ENCODE assay signal across 8 cellular contexts in genomic region chr19:11142528-11143171, GRCh38. TPM values are rescaled to one million over a fixed set of nuclear protein-coding genes. Genes with fewer than 3 reads are reported as not detected.
DNase-seq lines count a peak whose midpoint lies in the region; ATAC-seq and TF ChIP-seq lines count a peak whose summit lies in the region.

No MANE protein-coding gene starts in this region.

- H3K4me1 ChIP-seq in BLaER1 = peaks cover 76% of the 10 kb centered on the region
- peaks cover 47% of the 10 kb centered on the region for H3K4me1 ChIP-seq in suprapubic skin

- no peak for TF ChIP-seq EP300 in suprapubic skin (IDR thresholded peaks at IDR 0.05)

- H3K27ac ChIP-seq in BLaER1 (peak overlapping the region; percentile 76), cingulate gyrus (ENCODE audit: low read depth, low read length) (peak overlapping the region; percentile 72), suprapubic skin (peak overlapping the region; percentile 91)

- TF ChIP-seq CTCF in suprapubic skin (IDR thresholded peaks at IDR 0.05) = no peak

- peak; percentile 6 for ATAC-seq in left colon
- no peak for ATAC-seq in HG03520 (IDR thresholded peaks at IDR 0.05; ENCODE audit: unreplicated experiment)
- ATAC-seq in GM21576 (IDR thresholded peaks at IDR 0.05; ENCODE audit: unreplicated experiment) = no peak

- H3K27me3 ChIP-seq in BLaER1 = no peaks in the 10 kb centered on the region
- H3K27me3 ChIP-seq in suprapubic skin = no peaks in the 10 kb centered on the region

- peak overlapping the region; percentile 23; the same call in 1 of the 2 replicates for H3K4me3 ChIP-seq in BLaER1
- peak overlapping the region; percentile 31 for H3K4me3 ChIP-seq in suprapubic skin

- peak; percentile 82 for DNase-seq in NCI-H2029 (lab: John Stamatoyannopoulos, UW)
- peak; percentile 61 to 81 for DNase-seq in left colon
- DNase-seq in suprapubic skin (ENCODE audit: low spot score in 2 of 2) = peak in 1 of 2 donors; percentile 91
- DNase-seq in middle frontal gyrus (ENCODE audit: extremely low spot score, low spot score) = no peak

- peak overlapping the region; percentile 86 for H3K4me2 ChIP-seq in BLaER1

- peak overlapping the region; percentile 77 for H3K9ac ChIP-seq in BLaER1

- peaks cover 34% of the 10 kb centered on the region for H3K36me3 ChIP-seq in BLaER1
- no peaks in the 10 kb centered on the region for H3K36me3 ChIP-seq in suprapubic skin

- no peak for TF ChIP-seq POLR2A in suprapubic skin (IDR thresholded peaks at IDR 0.05)

- H3K9me3 ChIP-seq in BLaER1 = peaks cover 11% of the 10 kb centered on the region
- H3K9me3 ChIP-seq in suprapubic skin = no peaks in the 10 kb centered on the region

- H4K20me1 ChIP-seq in BLaER1 = peaks cover 19% of the 10 kb centered on the region; the same call in 1 of the 2 replicates

- intact Hi-C loops in left colon (cut with DNase I, micrococcal nuclease) = no loop called here

- no CpG with 5 or more reads among the region's 22 CpGs for WGBS in suprapubic skin

RNA-seq across cellular contexts. Expression of gene SPC24, which starts 12.9 kb away (rescaled TPM):
- 10 to 100 TPM in 1 of 2 donors, 1 to 10 TPM in 1; 2.6 to 11.6 TPM for total RNA-seq in left colon
- 1 to 10 TPM; 1.8 to 4.0 (median 3.7) TPM for total RNA-seq in suprapubic skin

RNA-seq across cellular contexts. Expression of gene LDLR, which starts 53.4 kb away (rescaled TPM):
- total RNA-seq in left colon (100 to 1,000 TPM; 122 to 224 TPM), suprapubic skin (100 to 1,000 TPM in 2 of 4 donors, 10 to 100 TPM in 2; 48.1 to 174 (median 119) TPM)

RNA-seq across cellular contexts. Expression of gene KANK2, which starts 54.7 kb away (rescaled TPM):
- 10 to 100 TPM; 28.5 to 85.3 TPM for total RNA-seq in left colon
- 10 to 100 TPM; 42.5 to 75.5 (median 65.1) TPM for total RNA-seq in suprapubic skin
